10 cellular contexts compared by ENCODE assay signal in genomic region chr16:31216116-31216469, GRCh38. TPM values are rescaled to one million over a fixed set of nuclear protein-coding genes. Genes with fewer than 3 reads are reported as not detected.
DNase-seq lines count a peak whose midpoint lies in the region; ATAC-seq, FAIRE-seq and TF ChIP-seq lines count a peak whose summit lies in the region.
"Had no signal": no experiment of that assay in that cellular context is flagged by ENCODE, and none has a peak within 500 bp of the region (broad histone marks: within the 10 kb centered on the region; RNA-seq: fewer than 3 reads in every experiment).

No MANE protein-coding gene starts in this region.

- BruUV-seq in PC-9 (replicated peaks; lab: Mats Ljungman, UMichigan), result no TSS peak

- no peak for TF ChIP-seq EP300 in H1 (IDR thresholded peaks at IDR 0.05; ENCODE audit: borderline replicate concordance in 1 of 2, low read depth in 2 of 2, low read length in 2 of 2)

- H3K4me3 Mint-ChIP-seq in CD8-positive, alpha-beta T cell, result peak overlapping the region; percentile 80

- no peak overlapping the region for H2AFZ ChIP-seq in PC-9
- H2AFZ ChIP-seq in H1 (ENCODE audit: low read length), result no peak overlapping the region

- no peak overlapping the region for H2BK12ac ChIP-seq in H1 (ENCODE audit: low read depth, low read length)

- no peak for FAIRE-seq in H1 (lab: Jason Lieb, UNC)
- FAIRE-seq: endothelial cell of umbilical vein had no signal

- no peak overlapping the region for H2AK5ac ChIP-seq in H1 (ENCODE audit: low read depth, low read length)

- no peak overlapping the region for H3K27ac Mint-ChIP-seq in CD8-positive, alpha-beta T cell

- H3K27ac ChIP-seq in CD8-positive, alpha-beta T cell (ENCODE audit: low read depth, low read length), result no peak overlapping the region
- H3K27ac ChIP-seq in PC-9, result no peak overlapping the region
- no peak overlapping the region for H3K27ac ChIP-seq in H1 (ENCODE audit: low read depth, low read length)
- no peak overlapping the region for H3K27ac ChIP-seq in rectal smooth muscle tissue (ENCODE audit: low read depth, low read length)

- H3K36me3 Mint-ChIP-seq in CD8-positive, alpha-beta T cell, result no peaks in the 10 kb centered on the region

- no peak for TF ChIP-seq RAD21 in H1 (IDR thresholded peaks at IDR 0.05 in 1 of 2, conservative IDR thresholded peaks at IDR 0.05 in 1 of 2; ENCODE audit: low read depth in 2 of 2, low read length in 2 of 2)

- CTCF ChIA-PET in CD8-positive, alpha-beta T cell (lab: Charles Lee), result interaction anchor here (0.7 to 1.0 kb wide), 2 partner anchors 13 to 15 kb away, joined by 5 read pairs; no protein-coding TSS in a partner anchor
- CTCF ChIA-PET in PC-9 (lab: Charles Lee), result no interaction called here
- CTCF ChIA-PET in H1 (lab: Charles Lee; ENCODE audit: partially characterized antibody), result interaction anchor here (0.8 to 2.6 kb wide), 13 partner anchors 13 to 263 kb away, joined by 3 to 10 read pairs (median 3); partner anchors contain the start of gene PYCARD

- intact Hi-C loops in CD8-positive, alpha-beta T cell (cut with DNase I, micrococcal nuclease), result no loop called here
- intact Hi-C loops in PC-9 (cut with micrococcal nuclease; ENCODE audit: unreplicated experiment), result no loop called here

- H3K56ac ChIP-seq in H1 (replicated peaks; ENCODE audit: insufficient read length, low read depth, low read length), result no peak overlapping the region

- no peaks in the 10 kb centered on the region for H3K9me3 ChIP-seq in CD8-positive, alpha-beta T cell (ENCODE audit: low read length)
- H3K9me3 ChIP-seq in PC-9 (ENCODE audit: insufficient read depth, low read depth) (no peaks in the 10 kb centered on the region), H1 (ENCODE audit: insufficient read depth in 2 of 2, low read depth in 1 of 2, low read length in 1 of 2) (no peaks in the 10 kb centered on the region)

- no peak overlapping the region for H2BK20ac ChIP-seq in H1 (ENCODE audit: low read length)

- no peak for TF ChIP-seq CTCF in CD8-positive, alpha-beta T cell (IDR thresholded peaks at IDR 0.05)
- TF ChIP-seq CTCF in PC-9 (conservative IDR thresholded peaks at IDR 0.05) (no peak), H1 (IDR thresholded peaks at IDR 0.05; ENCODE audit: control extremely low read depth in 1 of 3, insufficient read depth in 1 of 3, low read depth in 1 of 3, low read length in 3 of 3) (no peak)

- no peak overlapping the region for H4K5ac ChIP-seq in H1 (ENCODE audit: insufficient read length, low read depth, low read length)

- no peak overlapping the region; the same call in 1 of the 2 replicates for H4K8ac ChIP-seq in H1 (ENCODE audit: extremely low read depth, insufficient read depth, low read length)

- peaks cover 13% of the 10 kb centered on the region for H3K4me1 Mint-ChIP-seq in CD8-positive, alpha-beta T cell (ENCODE audit: low read depth)

- no peak for TF ChIP-seq POLR2A in H1 (IDR thresholded peaks at IDR 0.05; ENCODE audit: control extremely low read depth in 1 of 2, low read depth in 2 of 2, low read length in 2 of 2)

- H4K20me1 ChIP-seq in PC-9 (ENCODE audit: insufficient read depth) (no peaks in the 10 kb centered on the region), H1 (replicated peaks in 1 of 2; ENCODE audit: control insufficient read depth in 1 of 2, insufficient read depth in 2 of 2, low read length in 2 of 2) (no peaks in the 10 kb centered on the region)

- no peaks in the 10 kb centered on the region for H3K9me2 ChIP-seq in PC-9 (ENCODE audit: insufficient read depth)

- H3K14ac ChIP-seq in H1 (ENCODE audit: insufficient read length), result no peak overlapping the region

- H3K23ac ChIP-seq in H1 (ENCODE audit: insufficient read length), result no peak overlapping the region

- H4K91ac ChIP-seq in H1 (replicated peaks; ENCODE audit: insufficient read length, low read length), result no peak overlapping the region

- H3K27me3 Mint-ChIP-seq in CD8-positive, alpha-beta T cell (ENCODE audit: low read depth), result peaks cover 32% of the 10 kb centered on the region

- H3K9ac ChIP-seq in H1 (replicated peaks in 1 of 4; ENCODE audit: extremely low read depth in 1 of 4, low read depth in 3 of 4, low read length in 3 of 4), result no peak overlapping the region
- H3K9ac ChIP-seq in rectal smooth muscle tissue (ENCODE audit: low read length), result no peak overlapping the region

- peaks cover 19% of the 10 kb centered on the region for H3K23me2 ChIP-seq in H1 (ENCODE audit: low read depth, low read length)

- peaks cover 24% of the 10 kb centered on the region for H3K27me3 ChIP-seq in CD8-positive, alpha-beta T cell (ENCODE audit: insufficient read depth, low read length)
- H3K27me3 ChIP-seq in PC-9 (ENCODE audit: insufficient read depth, low read depth) (peaks cover 20% of the 10 kb centered on the region), H1 (replicated peaks in 1 of 4; ENCODE audit: control insufficient read depth in 3 of 4, extremely low read depth in 1 of 4, insufficient read depth in 3 of 4, low read length in 3 of 4) (peaks cover 8 to 21% (median 19%) of the 10 kb centered on the region in 4 experiments), rectal smooth muscle tissue (ENCODE audit: control insufficient read depth, insufficient read depth, low read length) (peaks cover 19% of the 10 kb centered on the region)

- H2BK15ac ChIP-seq in H1 (ENCODE audit: low read length), result no peak overlapping the region

- H3K9me3 Mint-ChIP-seq in CD8-positive, alpha-beta T cell, result no peaks in the 10 kb centered on the region

- no peak overlapping the region; the same call in 1 of the 2 replicates for H3K18ac ChIP-seq in H1 (ENCODE audit: extremely low read depth, low read length)

- H3K79me2 ChIP-seq in PC-9 (ENCODE audit: low read depth) (no peaks in the 10 kb centered on the region), H1 (ENCODE audit: control insufficient read depth in 1 of 2, insufficient read depth in 2 of 2, low read length in 2 of 2) (no peaks in the 10 kb centered on the region)

- no peaks in the 10 kb centered on the region for H3F3A ChIP-seq in PC-9 (ENCODE audit: insufficient read depth, low read depth)

- 10% methylated on average over 10 of the region's 10 CpGs; no CpG with 5 or more reads in 1 of the 2 experiments for WGBS in H1 (ENCODE audit: extremely low coverage in 1 of 2, insufficient coverage in 1 of 2, insufficient read length in 1 of 2, insufficient replicate concordance in 2 of 2, low coverage in 1 of 2, low lambda C conversion rate in 2 of 2, missing lambda C conversion rate in 1 of 2), 2 experiments

- no peak overlapping the region for H2BK120ac ChIP-seq in H1 (replicated peaks; ENCODE audit: low read depth, low read length)

- POLR2A ChIA-PET in CD8-positive, alpha-beta T cell (lab: Charles Lee), result interaction anchor here (1.1 to 4.6 kb wide), 2 partner anchors 14 to 26 kb away, joined by 4 to 28 read pairs; partner anchors contain the start of gene PYCARD
- POLR2A ChIA-PET in PC-9 (lab: Charles Lee; ENCODE audit: unreplicated experiment) (no interaction called here), H1 (lab: Charles Lee; ENCODE audit: partially characterized antibody) (interaction anchor here (0.6 to 24.0 kb wide), 12 partner anchors 12 to 242 kb away, joined by 3 to 430 read pairs (median 7); partner anchors contain the start of genes FUS, KAT8 and PYCARD)

- H3K4me3 ChIP-seq in CD8-positive, alpha-beta T cell (ENCODE audit: low read depth, low read length), result peak overlapping the region; percentile 40
- H3K4me3 ChIP-seq in PC-9 (peak overlapping the region; percentile 60; the same call in 1 of the 2 replicates), H1 (ENCODE audit: extremely low read depth in 1 of 4, insufficient read depth in 2 of 4, low read depth in 3 of 4, low read length in 4 of 4) (peak overlapping the region in 3 of 4 experiments; percentile 30 to 74 (median 55); a peak in 7 of 8 replicates), rectal smooth muscle tissue (ENCODE audit: low read length) (peak overlapping the region; percentile 51)

- no peaks in the 10 kb centered on the region for H3K36me3 ChIP-seq in CD8-positive, alpha-beta T cell (ENCODE audit: insufficient read depth, low read length)
- no peaks in the 10 kb centered on the region for H3K36me3 ChIP-seq in PC-9 (ENCODE audit: low read depth)
- no peaks in the 10 kb centered on the region for H3K36me3 ChIP-seq in H1 (ENCODE audit: control insufficient read depth in 2 of 4, insufficient read depth in 4 of 4, low read length in 3 of 4)
- H3K36me3 ChIP-seq in rectal smooth muscle tissue (ENCODE audit: control insufficient read depth, insufficient read depth, low read length), result no peaks in the 10 kb centered on the region

- no peaks in the 10 kb centered on the region for H3K79me1 ChIP-seq in H1 (ENCODE audit: low read depth, low read length)

- H3K4me1 ChIP-seq in CD8-positive, alpha-beta T cell (ENCODE audit: insufficient read depth, low read length), result peaks cover 27% of the 10 kb centered on the region
- peaks cover 6% of the 10 kb centered on the region for H3K4me1 ChIP-seq in PC-9 (replicated peaks; ENCODE audit: insufficient read depth)
- peaks cover 0 to 33% (median 20%) of the 10 kb centered on the region in 4 experiments; a peak in 6 of 7 replicates for H3K4me1 ChIP-seq in H1 (replicated peaks in 1 of 4; ENCODE audit: control insufficient read depth in 3 of 4, insufficient read depth in 4 of 4, low read length in 3 of 4)
- H3K4me1 ChIP-seq in rectal smooth muscle tissue (ENCODE audit: control insufficient read depth, insufficient read depth, low read length), result peaks cover 10% of the 10 kb centered on the region

- DNase-seq in CD8-positive, alpha-beta T cell, result no peak
- no peak for DNase-seq in PC-9
- no peak for DNase-seq in H1 (ENCODE audit: low read depth in 1 of 2, low spot score in 2 of 2)
- DNase-seq in DMS153 treated with DMSO at 0.1 percent for 48 hours (lab: John Stamatoyannopoulos, UW; ENCODE audit: unreplicated experiment), result no peak
- DNase-seq in activated effector memory CD4-positive, alpha-beta T cell treated with Interleukin-2 at 50 U/mL for 16 hours, result no peak
- DNase-seq: NCI-H2171 had no signal

- H3K4ac ChIP-seq in H1 (replicated peaks; ENCODE audit: insufficient read length, low read depth, low read length), result no peak overlapping the region

- H3K4me2 ChIP-seq in PC-9 (peak overlapping the region; percentile 97), H1 (ENCODE audit: insufficient read depth in 1 of 2, low read depth in 2 of 2, low read length in 2 of 2) (peak overlapping the region; percentile 79 to 92)

- no peak overlapping the region for H2BK5ac ChIP-seq in H1 (ENCODE audit: low read depth, low read length)

- no peak for ATAC-seq in CD8-positive, alpha-beta T cell
- ATAC-seq in GM21526 (IDR thresholded peaks at IDR 0.05; ENCODE audit: low FRiP score, unreplicated experiment), result no peak
- no peak for ATAC-seq in GM18861 (IDR thresholded peaks at IDR 0.05; ENCODE audit: unreplicated experiment)

RNA-seq across cellular contexts. Expression of gene PYDC1, which starts 0.8 kb away (rescaled TPM):
- not detected for total RNA-seq in CD8-positive, alpha-beta T cell
- not detected in 2 replicates for total RNA-seq in PC-9 (2021)
- 3.0 and 3.5 TPM in 2 replicates for total RNA-seq in H1 (2021; fragmentation: NEBNext Ultra II Directional; extraction: Animal tissue kit (Norgen Biotek cat#: 25700))
- polyA plus RNA-seq in H1 (2011; rRNA removed), result 5.9 and 11.1 TPM in 2 replicates
- polyA plus RNA-seq in H1 (2011; cell fraction: cytosol; rRNA removed), result 6.0 TPM
- polyA plus RNA-seq in H1 (2011; cell fraction: nucleus; rRNA removed), result 3.6 TPM
- polyA plus RNA-seq in H1 (2012, experiment 1 of 2), result 2.5 to 6.9 TPM (median 3.8 TPM) in 4 replicates
- polyA plus RNA-seq in H1 (2012, experiment 2 of 2), result 13.3 TPM
- polyA plus RNA-seq in H1 (2013, experiment 1 of 2), result 2.0 TPM
- polyA plus RNA-seq in H1 (2013, experiment 2 of 2), result 1.6 TPM
- polyA minus RNA-seq in H1 (2011; rRNA and poly(A)+ RNA removed), result 0.56 TPM in 1 of 2 replicates, not detected in the other
- not detected for polyA minus RNA-seq in H1 (2011; cell fraction: cytosol; rRNA and poly(A)+ RNA removed)
- not detected for polyA minus RNA-seq in H1 (2011; cell fraction: nucleus; rRNA and poly(A)+ RNA removed)
- total RNA-seq: endothelial cell of umbilical vein had no signal
- polyA plus RNA-seq: endothelial cell of umbilical vein had no signal

RNA-seq across cellular contexts. Expression of gene TRIM72, which starts 2.2 kb away (rescaled TPM):
- total RNA-seq in CD8-positive, alpha-beta T cell, result under 1 TPM; 0.05 to 0.22 TPM
- 0.09 TPM in 1 of 2 replicates, not detected in the other for total RNA-seq in PC-9 (2021)
- 1.3 and 2.1 TPM in 2 replicates for total RNA-seq in H1 (2021; fragmentation: NEBNext Ultra II Directional; extraction: Animal tissue kit (Norgen Biotek cat#: 25700))
- polyA plus RNA-seq in H1 (2011; rRNA removed), result 0.57 and 0.97 TPM in 2 replicates
- polyA plus RNA-seq in H1 (2011; cell fraction: cytosol; rRNA removed), result 0.58 TPM
- 1.3 TPM for polyA plus RNA-seq in H1 (2011; cell fraction: nucleus; rRNA removed)
- polyA plus RNA-seq in H1 (2012, experiment 1 of 2), result 0.84 to 1.6 TPM (median 1.1 TPM) in 4 replicates
- polyA plus RNA-seq in H1 (2012, experiment 2 of 2), result 0.38 TPM
- 0.28 TPM for polyA plus RNA-seq in H1 (2013, experiment 1 of 2)
- 0.26 TPM for polyA plus RNA-seq in H1 (2013, experiment 2 of 2)
- 0.57 and 0.93 TPM in 2 replicates for polyA minus RNA-seq in H1 (2011; rRNA and poly(A)+ RNA removed)
- polyA minus RNA-seq in H1 (2011; cell fraction: cytosol; rRNA and poly(A)+ RNA removed), result 2.1 TPM
- 0.50 TPM for polyA minus RNA-seq in H1 (2011; cell fraction: nucleus; rRNA and poly(A)+ RNA removed)
- total RNA-seq: endothelial cell of umbilical vein had no signal
- polyA plus RNA-seq: endothelial cell of umbilical vein had no signal

RNA-seq across cellular contexts. Expression of gene PYCARD, which starts 13.5 kb away (rescaled TPM):
- total RNA-seq in CD8-positive, alpha-beta T cell, result 1 to 10 TPM; 6.4 to 6.6 TPM
- 72.9 and 107 TPM in 2 replicates for total RNA-seq in PC-9 (2021)
- total RNA-seq in H1 (2021; fragmentation: NEBNext Ultra II Directional; extraction: Animal tissue kit (Norgen Biotek cat#: 25700)), result 29.9 and 32.2 TPM in 2 replicates
- polyA plus RNA-seq in H1 (2011; rRNA removed), result 77.9 and 87.0 TPM in 2 replicates
- 73.9 TPM for polyA plus RNA-seq in H1 (2011; cell fraction: cytosol; rRNA removed)
- 54.1 TPM for polyA plus RNA-seq in H1 (2011; cell fraction: nucleus; rRNA removed)
- 36.7 to 66.7 TPM (median 58.8 TPM) in 4 replicates for polyA plus RNA-seq in H1 (2012, experiment 1 of 2)
- 41.9 TPM for polyA plus RNA-seq in H1 (2012, experiment 2 of 2)
- polyA plus RNA-seq in H1 (2013, experiment 1 of 2), result 29.1 TPM
- polyA plus RNA-seq in H1 (2013, experiment 2 of 2), result 29.0 TPM
- 9.6 and 13.2 TPM in 2 replicates for polyA minus RNA-seq in H1 (2011; rRNA and poly(A)+ RNA removed)
- 17.5 TPM for polyA minus RNA-seq in H1 (2011; cell fraction: cytosol; rRNA and poly(A)+ RNA removed)
- 11.4 TPM for polyA minus RNA-seq in H1 (2011; cell fraction: nucleus; rRNA and poly(A)+ RNA removed)

RNA-seq across cellular contexts. Expression of gene FUS, which starts 36.2 kb away (rescaled TPM):
- total RNA-seq in CD8-positive, alpha-beta T cell, result 100 to 1,000 TPM; 734 to 742 TPM
- 429 and 637 TPM in 2 replicates for total RNA-seq in PC-9 (2021)
- 685 and 686 TPM in 2 replicates for total RNA-seq in H1 (2021; fragmentation: NEBNext Ultra II Directional; extraction: Animal tissue kit (Norgen Biotek cat#: 25700))
- 484 and 491 TPM in 2 replicates for polyA plus RNA-seq in H1 (2011; rRNA removed)
- 464 TPM for polyA plus RNA-seq in H1 (2011; cell fraction: cytosol; rRNA removed)
- 680 TPM for polyA plus RNA-seq in H1 (2011; cell fraction: nucleus; rRNA removed)
- 1,043 to 1,228 TPM (median 1,129 TPM) in 4 replicates for polyA plus RNA-seq in H1 (2012, experiment 1 of 2)
- polyA plus RNA-seq in H1 (2012, experiment 2 of 2), result 352 TPM
- polyA plus RNA-seq in H1 (2013, experiment 1 of 2), result 689 TPM
- polyA plus RNA-seq in H1 (2013, experiment 2 of 2), result 688 TPM
- 207 and 224 TPM in 2 replicates for polyA minus RNA-seq in H1 (2011; rRNA and poly(A)+ RNA removed)
- 462 TPM for polyA minus RNA-seq in H1 (2011; cell fraction: cytosol; rRNA and poly(A)+ RNA removed)
- polyA minus RNA-seq in H1 (2011; cell fraction: nucleus; rRNA and poly(A)+ RNA removed), result 413 TPM

RNA-seq across cellular contexts. Expression of gene ITGAM, which starts 43.7 kb away (rescaled TPM):
- 1 to 10 TPM; 5.4 to 5.8 TPM for total RNA-seq in CD8-positive, alpha-beta T cell
- total RNA-seq in PC-9 (2021), result 0.90 and 1.3 TPM in 2 replicates
- 0.22 and 0.44 TPM in 2 replicates for total RNA-seq in H1 (2021; fragmentation: NEBNext Ultra II Directional; extraction: Animal tissue kit (Norgen Biotek cat#: 25700))
- 2.0 and 2.9 TPM in 2 replicates for polyA plus RNA-seq in H1 (2011; rRNA removed)
- polyA plus RNA-seq in H1 (2011; cell fraction: cytosol; rRNA removed), result 1.5 TPM
- polyA plus RNA-seq in H1 (2011; cell fraction: nucleus; rRNA removed), result 4.1 TPM
- 0.84 to 1.6 TPM (median 1.5 TPM) in 4 replicates for polyA plus RNA-seq in H1 (2012, experiment 1 of 2)
- polyA plus RNA-seq in H1 (2012, experiment 2 of 2), result 0.92 TPM
- polyA plus RNA-seq in H1 (2013, experiment 1 of 2), result 0.73 TPM
- 0.29 TPM for polyA plus RNA-seq in H1 (2013, experiment 2 of 2)
- polyA minus RNA-seq in H1 (2011; rRNA and poly(A)+ RNA removed), result 1.9 and 2.5 TPM in 2 replicates
- 0.29 TPM for polyA minus RNA-seq in H1 (2011; cell fraction: cytosol; rRNA and poly(A)+ RNA removed)
- 1.00 TPM for polyA minus RNA-seq in H1 (2011; cell fraction: nucleus; rRNA and poly(A)+ RNA removed)
- total RNA-seq: endothelial cell of umbilical vein had no signal
- polyA plus RNA-seq: endothelial cell of umbilical vein had no signal
